Comparison of ENCODE assay signal across 15 cellular contexts in genomic region chr16:15689290-15689689, GRCh38.
"Had no signal": no experiment of that assay in that cellular context is flagged by ENCODE, and none has a peak within 500 bp of the region (broad histone marks: within the 10 kb centered on the region; RNA-seq: fewer than 3 reads in every experiment).

No MANE protein-coding gene starts in this region.

- H3K27ac Mint-ChIP-seq: activated CD4-positive, alpha-beta T cell treated with anti-CD3 and anti-CD28 coated beads, Interleukin-2, amount 10 ng/mL, durations not matched to agents 24 days and 14 days; brain; progenitor cell of endocrine pancreas; T-helper 1 cell treated with Interleukin-12 subunit alpha and Interleukin-12 subunit beta and Interleukin-4 antibody, amounts not matched to agents 30 μg/mL and 1 μg/mL, for 36 hours; type B pancreatic cell; WTC11 had no signal

- H3K9me3 ChIP-seq: neutrophil had no signal

- DNase-seq: activated CD4-positive, alpha-beta T cell treated with anti-CD3 and anti-CD28 coated beads, Interleukin-2, amount 10 ng/mL, durations not matched to agents 24 days and 14 days; cerebellar nuclear complex; dermis blood vessel endothelial cell; glutamatergic neuron; naive thymus-derived CD4-positive, alpha-beta T cell; right cardiac atrium; stimulated activated naive CD4-positive, alpha-beta T cell; substantia nigra had no signal

- H3K4me3 Mint-ChIP-seq: activated CD4-positive, alpha-beta T cell treated with anti-CD3 and anti-CD28 coated beads, Interleukin-2, amount 10 ng/mL, durations not matched to agents 24 days and 14 days; brain; naive thymus-derived CD4-positive, alpha-beta T cell; T-helper 1 cell treated with Interleukin-12 subunit alpha and Interleukin-12 subunit beta and Interleukin-4 antibody, amounts not matched to agents 30 μg/mL and 1 μg/mL, for 36 hours; type B pancreatic cell; WTC11 had no signal

- H3K27me3 Mint-ChIP-seq: activated CD4-positive, alpha-beta T cell treated with anti-CD3 and anti-CD28 coated beads, Interleukin-2, amount 10 ng/mL, durations not matched to agents 24 days and 14 days; brain; naive thymus-derived CD4-positive, alpha-beta T cell; progenitor cell of endocrine pancreas; type B pancreatic cell had no signal

- H3K4me3 ChIP-seq: lung had no signal

- H3K4me1 Mint-ChIP-seq: activated CD4-positive, alpha-beta T cell treated with anti-CD3 and anti-CD28 coated beads, Interleukin-2, amount 10 ng/mL, durations not matched to agents 24 days and 14 days; brain; WTC11 had no signal

- H3K27ac ChIP-seq: neutrophil had no signal

- H3K27me3 ChIP-seq: neutrophil had no signal

- ATAC-seq: naive thymus-derived CD4-positive, alpha-beta T cell; right cardiac atrium; WTC11 had no signal

- H3K9me3 Mint-ChIP-seq: activated CD4-positive, alpha-beta T cell treated with anti-CD3 and anti-CD28 coated beads, Interleukin-2, amount 10 ng/mL, durations not matched to agents 24 days and 14 days; brain; naive thymus-derived CD4-positive, alpha-beta T cell; T-helper 1 cell treated with Interleukin-12 subunit alpha and Interleukin-12 subunit beta and Interleukin-4 antibody, amounts not matched to agents 30 μg/mL and 1 μg/mL, for 36 hours; type B pancreatic cell; WTC11 had no signal
